In the genomic region with DNA sequence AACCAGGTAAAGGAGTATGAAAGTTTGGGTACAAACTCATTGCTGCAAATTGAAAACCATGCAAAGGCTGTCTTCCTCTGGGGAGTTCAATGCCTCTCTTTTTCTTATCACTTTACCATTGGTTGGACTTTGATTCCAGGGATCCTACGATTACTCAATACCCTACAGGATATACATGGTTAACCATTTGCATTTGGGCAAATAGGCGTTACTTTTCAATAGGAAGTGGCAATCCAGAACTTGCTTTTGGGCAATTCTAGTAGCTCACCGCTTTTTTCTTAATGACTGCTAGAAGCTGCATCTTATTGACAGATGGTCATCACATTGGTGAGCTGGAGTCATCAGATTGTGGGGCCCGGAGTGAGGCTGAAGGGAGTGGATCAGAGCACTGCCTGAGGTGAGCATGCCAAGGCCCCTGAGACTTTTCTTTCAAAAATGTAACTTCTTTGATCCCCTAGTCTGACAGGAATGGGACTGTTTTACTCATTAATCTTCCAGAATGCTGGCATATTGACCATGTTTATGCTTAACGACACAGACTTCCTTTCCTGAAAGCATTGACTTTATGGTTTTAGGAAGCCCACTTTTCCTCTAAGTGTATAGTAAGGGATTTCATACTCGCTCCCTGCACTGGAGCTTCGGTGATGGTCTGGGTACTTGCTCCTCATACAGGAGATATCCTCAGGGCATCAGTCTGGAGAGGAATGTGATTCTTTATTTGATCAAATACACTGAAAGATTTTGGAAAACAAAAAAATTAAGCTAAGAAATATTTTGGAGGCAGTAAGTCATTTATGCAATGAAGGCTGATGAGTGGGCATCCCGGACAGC, we compare ENCODE assay signal across 1 cellular context.
A peak's percentile ranks its signal among the peaks of the same experiment; 100 is the strongest.
TF ChIP-seq lines count a peak whose summit lies in the region.

A gene (plus strand): TSS at position 270 of the 831 bp plus-strand sequence. CDS start 13,039 bp downstream, outside the sequence.

TF ChIP-seq in HepG2, 621 proteins besides CTCF, POLR2A, EP300 and RAD21 (continued from another document and continues in another):
- TF ChIP-seq ESRRA (CRISPR knock-in tag; IDR thresholded peaks at IDR 0.05; ENCODE audit: low read depth) (no peak; the same call in 1 of the 2 replicates), ZNF138 (CRISPR knock-in tag; IDR thresholded peaks at IDR 0.05; ENCODE audit: low read depth) (no peak), FLYWCH1 (CRISPR knock-in tag; IDR thresholded peaks at IDR 0.05) (no peak), NFE2L2 (IDR thresholded peaks at IDR 0.05; ENCODE audit: low read length) (no peak), ZNF614 (CRISPR knock-in tag; IDR thresholded peaks at IDR 0.05; ENCODE audit: borderline replicate concordance) (peak; percentile 65; the same call in 1 of the 2 replicates), FOXK1 (CRISPR knock-in tag; IDR thresholded peaks at IDR 0.05; ENCODE audit: borderline replicate concordance, low read depth) (peak; percentile 57; the same call in 1 of the 2 replicates), ZNF354B (CRISPR knock-in tag; IDR thresholded peaks at IDR 0.05) (no peak), KDM3A (CRISPR knock-in tag; IDR thresholded peaks at IDR 0.05; ENCODE audit: low read depth) (0 out of 2 replicates have a peak, but pooled peaks have one; percentile 73), HDAC6 (IDR thresholded peaks at IDR 0.05; ENCODE audit: low read depth, low read length) (no peak), ZNF282 (IDR thresholded peaks at IDR 0.05; ENCODE audit: partially characterized antibody) (no peak), EED (CRISPR knock-in tag; IDR thresholded peaks at IDR 0.05) (no peak), CREM (IDR thresholded peaks at IDR 0.05) (peak; percentile 67), CREM (CRISPR knock-in tag; IDR thresholded peaks at IDR 0.05) (no peak), ZSCAN9 (CRISPR knock-in tag; IDR thresholded peaks at IDR 0.05; ENCODE audit: borderline replicate concordance) (peak; percentile 69; the same call in 1 of the 2 replicates), ZNF737 (CRISPR knock-in tag; IDR thresholded peaks at IDR 0.05; ENCODE audit: borderline replicate concordance) (no peak; the same call in 1 of the 2 replicates), SALL1 (CRISPR knock-in tag; IDR thresholded peaks at IDR 0.05) (peak; percentile 29; the same call in 1 of the 2 replicates), ZNF136 (CRISPR knock-in tag; IDR thresholded peaks at IDR 0.05; ENCODE audit: low read depth) (no peak), FOXJ3 (CRISPR knock-in tag; IDR thresholded peaks at IDR 0.05; ENCODE audit: borderline replicate concordance) (peak; percentile 85; the same call in 1 of the 2 replicates), EHMT2 (IDR thresholded peaks at IDR 0.05; ENCODE audit: borderline replicate concordance, low read depth, low read length) (peak; percentile 84; the same call in 1 of the 2 replicates), ZNF382 (CRISPR knock-in tag; IDR thresholded peaks at IDR 0.05; ENCODE audit: borderline replicate concordance) (no peak), ZNF484 (CRISPR knock-in tag; IDR thresholded peaks at IDR 0.05; ENCODE audit: borderline replicate concordance, low read depth) (no peak), JARID2 (CRISPR knock-in tag; IDR thresholded peaks at IDR 0.05; ENCODE audit: insufficient replicate concordance) (no peak), HNRNPK (IDR thresholded peaks at IDR 0.05; ENCODE audit: low read depth, low read length, poor library complexity, severe bottlenecking) (no peak), SKI (IDR thresholded peaks at IDR 0.05; ENCODE audit: partially characterized antibody) (no peak), ZFP41 (CRISPR knock-in tag; IDR thresholded peaks at IDR 0.05; ENCODE audit: borderline replicate concordance) (no peak), DNMT3B (CRISPR knock-in tag; conservative IDR thresholded peaks at IDR 0.05) (0 out of 2 replicates have a peak, but pooled peaks have one; percentile 45), KLF16 (CRISPR knock-in tag; IDR thresholded peaks at IDR 0.05) (peak in 1 of 2 experiments; percentile 76; a peak in 2 of 4 replicates), TOE1 (CRISPR knock-in tag; IDR thresholded peaks at IDR 0.05) (no peak), U2AF1 (optimal IDR thresholded peaks at IDR 0.05; ENCODE audit: low read depth, low read length) (no peak), NFKBIZ (CRISPR knock-in tag; IDR thresholded peaks at IDR 0.05) (peak; percentile 85; the same call in 1 of the 2 replicates), BORCS8-MEF2B (CRISPR knock-in tag; IDR thresholded peaks at IDR 0.05) (no peak), LCORL (IDR thresholded peaks at IDR 0.05) (0 out of 2 replicates have a peak, but pooled peaks have one; percentile 40), LCORL (CRISPR knock-in tag; IDR thresholded peaks at IDR 0.05) (peak; percentile 94), ZNF333 (CRISPR knock-in tag; IDR thresholded peaks at IDR 0.05; ENCODE audit: borderline replicate concordance) (no peak), PCBP1 (IDR thresholded peaks at IDR 0.05; ENCODE audit: borderline replicate concordance, low read depth, low read length) (no peak), ZNF780A (CRISPR knock-in tag; IDR thresholded peaks at IDR 0.05) (no peak), ATF7-NPFF (CRISPR knock-in tag; IDR thresholded peaks at IDR 0.05; ENCODE audit: low read depth) (0 out of 2 replicates have a peak, but pooled peaks have one; percentile 32), NFYC (CRISPR knock-in tag; IDR thresholded peaks at IDR 0.05) (no peak; the same call in 1 of the 2 replicates)
- TF ChIP-seq, protein P1, sequence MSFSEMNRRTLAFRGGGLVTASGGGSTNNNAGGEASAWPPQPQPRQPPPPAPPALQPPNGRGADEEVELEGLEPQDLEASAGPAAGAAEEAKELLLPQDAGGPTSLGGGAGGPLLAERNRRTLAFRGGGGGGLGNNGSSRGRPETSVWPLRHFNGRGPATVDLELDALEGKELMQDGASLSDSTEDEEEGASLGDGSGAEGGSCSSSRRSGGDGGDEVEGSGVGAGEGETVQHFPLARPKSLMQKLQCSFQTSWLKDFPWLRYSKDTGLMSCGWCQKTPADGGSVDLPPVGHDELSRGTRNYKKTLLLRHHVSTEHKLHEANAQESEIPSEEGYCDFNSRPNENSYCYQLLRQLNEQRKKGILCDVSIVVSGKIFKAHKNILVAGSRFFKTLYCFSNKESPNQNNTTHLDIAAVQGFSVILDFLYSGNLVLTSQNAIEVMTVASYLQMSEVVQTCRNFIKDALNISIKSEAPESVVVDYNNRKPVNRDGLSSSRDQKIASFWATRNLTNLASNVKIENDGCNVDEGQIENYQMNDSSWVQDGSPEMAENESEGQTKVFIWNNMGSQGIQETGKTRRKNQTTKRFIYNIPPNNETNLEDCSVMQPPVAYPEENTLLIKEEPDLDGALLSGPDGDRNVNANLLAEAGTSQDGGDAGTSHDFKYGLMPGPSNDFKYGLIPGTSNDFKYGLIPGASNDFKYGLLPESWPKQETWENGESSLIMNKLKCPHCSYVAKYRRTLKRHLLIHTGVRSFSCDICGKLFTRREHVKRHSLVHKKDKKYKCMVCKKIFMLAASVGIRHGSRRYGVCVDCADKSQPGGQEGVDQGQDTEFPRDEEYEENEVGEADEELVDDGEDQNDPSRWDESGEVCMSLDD (CRISPR knock-in tag; IDR thresholded peaks at IDR 0.05; ENCODE audit: borderline replicate concordance) = peak; percentile 68; the same call in 1 of the 2 replicates
- TF ChIP-seq, protein P2, sequence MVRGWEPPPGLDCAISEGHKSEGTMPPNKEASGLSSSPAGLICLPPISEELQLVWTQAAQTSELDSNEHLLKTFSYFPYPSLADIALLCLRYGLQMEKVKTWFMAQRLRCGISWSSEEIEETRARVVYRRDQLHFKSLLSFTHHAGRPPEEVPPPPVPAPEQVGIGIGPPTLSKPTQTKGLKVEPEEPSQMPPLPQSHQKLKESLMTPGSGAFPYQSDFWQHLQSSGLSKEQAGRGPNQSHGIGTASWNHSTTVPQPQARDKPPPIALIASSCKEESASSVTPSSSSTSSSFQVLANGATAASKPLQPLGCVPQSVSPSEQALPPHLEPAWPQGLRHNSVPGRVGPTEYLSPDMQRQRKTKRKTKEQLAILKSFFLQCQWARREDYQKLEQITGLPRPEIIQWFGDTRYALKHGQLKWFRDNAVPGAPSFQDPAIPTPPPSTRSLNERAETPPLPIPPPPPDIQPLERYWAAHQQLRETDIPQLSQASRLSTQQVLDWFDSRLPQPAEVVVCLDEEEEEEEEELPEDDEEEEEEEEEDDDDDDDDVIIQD (CRISPR knock-in tag; IDR thresholded peaks at IDR 0.05; ENCODE audit: low read depth) = peak; percentile 76; the same call in 1 of the 2 replicates
- TF ChIP-seq, protein P3, sequence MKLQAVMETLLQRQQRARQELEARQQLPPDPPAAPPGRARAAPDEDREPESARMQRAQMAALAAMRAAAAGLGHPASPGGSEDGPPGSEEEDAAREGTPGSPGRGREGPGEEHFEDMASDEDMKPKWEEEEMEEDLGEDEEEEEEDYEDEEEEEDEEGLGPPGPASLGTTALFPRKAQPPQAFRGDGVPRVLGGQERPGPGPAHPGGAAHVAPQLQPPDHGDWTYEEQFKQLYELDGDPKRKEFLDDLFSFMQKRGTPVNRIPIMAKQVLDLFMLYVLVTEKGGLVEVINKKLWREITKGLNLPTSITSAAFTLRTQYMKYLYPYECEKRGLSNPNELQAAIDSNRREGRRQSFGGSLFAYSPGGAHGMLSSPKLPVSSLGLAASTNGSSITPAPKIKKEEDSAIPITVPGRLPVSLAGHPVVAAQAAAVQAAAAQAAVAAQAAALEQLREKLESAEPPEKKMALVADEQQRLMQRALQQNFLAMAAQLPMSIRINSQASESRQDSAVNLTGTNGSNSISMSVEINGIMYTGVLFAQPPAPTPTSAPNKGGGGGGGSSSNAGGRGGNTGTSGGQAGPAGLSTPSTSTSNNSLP (IDR thresholded peaks at IDR 0.05; ENCODE audit: low read depth, low read length) = peak; percentile 88
- TF ChIP-seq, protein P4, sequence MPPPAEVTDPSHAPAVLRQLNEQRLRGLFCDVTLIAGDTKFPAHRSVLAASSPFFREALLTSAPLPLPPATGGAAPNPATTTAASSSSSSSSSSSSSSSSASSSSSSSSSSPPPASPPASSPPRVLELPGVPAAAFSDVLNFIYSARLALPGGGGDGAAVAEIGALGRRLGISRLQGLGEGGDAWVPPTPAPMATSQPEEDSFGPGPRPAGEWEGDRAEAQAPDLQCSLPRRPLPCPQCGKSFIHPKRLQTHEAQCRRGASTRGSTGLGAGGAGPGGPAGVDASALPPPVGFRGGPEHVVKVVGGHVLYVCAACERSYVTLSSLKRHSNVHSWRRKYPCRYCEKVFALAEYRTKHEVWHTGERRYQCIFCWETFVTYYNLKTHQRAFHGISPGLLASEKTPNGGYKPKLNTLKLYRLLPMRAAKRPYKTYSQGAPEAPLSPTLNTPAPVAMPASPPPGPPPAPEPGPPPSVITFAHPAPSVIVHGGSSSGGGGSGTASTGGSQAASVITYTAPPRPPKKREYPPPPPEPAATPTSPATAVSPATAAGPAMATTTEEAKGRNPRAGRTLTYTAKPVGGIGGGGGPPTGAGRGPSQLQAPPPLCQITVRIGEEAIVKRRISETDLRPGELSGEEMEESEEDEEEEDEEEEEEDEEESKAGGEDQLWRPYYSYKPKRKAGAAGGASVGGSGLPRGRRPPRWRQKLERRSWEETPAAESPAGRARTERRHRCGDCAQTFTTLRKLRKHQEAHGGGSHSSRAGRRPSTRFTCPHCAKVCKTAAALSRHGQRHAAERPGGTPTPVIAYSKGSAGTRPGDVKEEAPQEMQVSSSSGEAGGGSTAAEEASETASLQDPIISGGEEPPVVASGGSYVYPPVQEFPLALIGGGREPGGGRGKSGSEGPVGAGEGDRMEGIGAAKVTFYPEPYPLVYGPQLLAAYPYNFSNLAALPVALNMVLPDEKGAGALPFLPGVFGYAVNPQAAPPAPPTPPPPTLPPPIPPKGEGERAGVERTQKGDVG (CRISPR knock-in tag; IDR thresholded peaks at IDR 0.05; ENCODE audit: borderline replicate concordance) = no peak
- TF ChIP-seq, protein P5, sequence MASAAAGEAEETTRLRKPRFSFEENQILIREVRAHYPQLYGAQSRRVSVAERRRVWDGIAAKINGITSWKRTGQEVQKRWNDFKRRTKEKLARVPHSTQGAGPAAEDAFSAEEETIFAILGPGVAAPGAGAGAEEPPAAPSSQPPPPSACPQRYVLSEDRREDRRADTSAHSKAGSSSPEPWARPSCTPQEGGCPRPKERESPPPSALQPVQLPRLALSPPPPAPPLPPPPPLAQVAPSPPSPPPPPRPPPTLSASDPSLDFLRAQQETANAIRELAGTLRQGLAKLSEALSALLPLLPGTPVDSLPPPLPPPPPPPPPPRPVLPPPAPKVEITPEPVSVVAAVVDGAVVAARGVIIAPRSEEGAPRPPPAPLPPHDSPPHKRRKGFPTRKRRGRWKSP (CRISPR knock-in tag; IDR thresholded peaks at IDR 0.05) = no peak
- TF ChIP-seq, protein P6, sequence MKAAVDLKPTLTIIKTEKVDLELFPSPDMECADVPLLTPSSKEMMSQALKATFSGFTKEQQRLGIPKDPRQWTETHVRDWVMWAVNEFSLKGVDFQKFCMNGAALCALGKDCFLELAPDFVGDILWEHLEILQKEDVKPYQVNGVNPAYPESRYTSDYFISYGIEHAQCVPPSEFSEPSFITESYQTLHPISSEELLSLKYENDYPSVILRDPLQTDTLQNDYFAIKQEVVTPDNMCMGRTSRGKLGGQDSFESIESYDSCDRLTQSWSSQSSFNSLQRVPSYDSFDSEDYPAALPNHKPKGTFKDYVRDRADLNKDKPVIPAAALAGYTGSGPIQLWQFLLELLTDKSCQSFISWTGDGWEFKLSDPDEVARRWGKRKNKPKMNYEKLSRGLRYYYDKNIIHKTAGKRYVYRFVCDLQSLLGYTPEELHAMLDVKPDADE (CRISPR knock-in tag; IDR thresholded peaks at IDR 0.05) = no peak
- TF ChIP-seq, protein P7, sequence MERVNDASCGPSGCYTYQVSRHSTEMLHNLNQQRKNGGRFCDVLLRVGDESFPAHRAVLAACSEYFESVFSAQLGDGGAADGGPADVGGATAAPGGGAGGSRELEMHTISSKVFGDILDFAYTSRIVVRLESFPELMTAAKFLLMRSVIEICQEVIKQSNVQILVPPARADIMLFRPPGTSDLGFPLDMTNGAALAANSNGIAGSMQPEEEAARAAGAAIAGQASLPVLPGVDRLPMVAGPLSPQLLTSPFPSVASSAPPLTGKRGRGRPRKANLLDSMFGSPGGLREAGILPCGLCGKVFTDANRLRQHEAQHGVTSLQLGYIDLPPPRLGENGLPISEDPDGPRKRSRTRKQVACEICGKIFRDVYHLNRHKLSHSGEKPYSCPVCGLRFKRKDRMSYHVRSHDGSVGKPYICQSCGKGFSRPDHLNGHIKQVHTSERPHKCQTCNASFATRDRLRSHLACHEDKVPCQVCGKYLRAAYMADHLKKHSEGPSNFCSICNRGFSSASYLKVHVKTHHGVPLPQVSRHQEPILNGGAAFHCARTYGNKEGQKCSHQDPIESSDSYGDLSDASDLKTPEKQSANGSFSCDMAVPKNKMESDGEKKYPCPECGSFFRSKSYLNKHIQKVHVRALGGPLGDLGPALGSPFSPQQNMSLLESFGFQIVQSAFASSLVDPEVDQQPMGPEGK (CRISPR knock-in tag; IDR thresholded peaks at IDR 0.05) = peak; percentile 68
- TF ChIP-seq, protein P8, sequence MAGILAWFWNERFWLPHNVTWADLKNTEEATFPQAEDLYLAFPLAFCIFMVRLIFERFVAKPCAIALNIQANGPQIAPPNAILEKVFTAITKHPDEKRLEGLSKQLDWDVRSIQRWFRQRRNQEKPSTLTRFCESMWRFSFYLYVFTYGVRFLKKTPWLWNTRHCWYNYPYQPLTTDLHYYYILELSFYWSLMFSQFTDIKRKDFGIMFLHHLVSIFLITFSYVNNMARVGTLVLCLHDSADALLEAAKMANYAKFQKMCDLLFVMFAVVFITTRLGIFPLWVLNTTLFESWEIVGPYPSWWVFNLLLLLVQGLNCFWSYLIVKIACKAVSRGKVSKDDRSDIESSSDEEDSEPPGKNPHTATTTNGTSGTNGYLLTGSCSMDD (CRISPR knock-in tag; IDR thresholded peaks at IDR 0.05) = no peak
